In genomic region chr12:7130791-7131501, GRCh38 we compare ENCODE assay signal across 8 cellular contexts. TPM values are rescaled to one million over a fixed set of nuclear protein-coding genes. Genes with fewer than 3 reads are reported as not detected.
DNase-seq lines count a peak whose midpoint lies in the region; ATAC-seq and TF ChIP-seq lines count a peak whose summit lies in the region.

No MANE protein-coding gene starts in this region.

- H3K27ac ChIP-seq in RWPE2 (ENCODE audit: poor library complexity, severe bottlenecking) = no peak overlapping the region
- peak overlapping the region in 3 of 5 donors; percentile 55 to 84 (median 73) for H3K27ac ChIP-seq in adrenal gland

- no peaks in the 10 kb centered on the region for H3K27me3 ChIP-seq in RWPE2 (ENCODE audit: insufficient read depth, poor library complexity, severe bottlenecking)
- H3K27me3 ChIP-seq in adrenal gland = no peaks in the 10 kb centered on the region

- intact Hi-C loops in adrenal gland (cut with DNase I) (no loop called here), left cardiac atrium (cut with DNase I) (no loop called here)

- H3K4me3 ChIP-seq in RWPE2 (ENCODE audit: severe bottlenecking) (peak overlapping the region; percentile 43), adrenal gland (peak overlapping the region in 2 of 4 donors; percentile 45 to 63)

- H3K36me3 ChIP-seq in RWPE2 (ENCODE audit: low read depth) = no peaks in the 10 kb centered on the region
- H3K36me3 ChIP-seq in adrenal gland (replicated peaks in 1 of 2) = peaks cover 0 to 21% of the 10 kb centered on the region in 2 donors

- peak; percentile 70 for DNase-seq in ELR (ENCODE audit: low read depth)
- no peak for DNase-seq in RWPE2 (ENCODE audit: low spot score)
- peak; percentile 55 to 84 (median 62) for DNase-seq in adrenal gland
- DNase-seq in left cardiac atrium = peak; percentile 67
- DNase-seq in pons (ENCODE audit: low spot score) = peak; percentile 18
- DNase-seq in foreskin melanocyte = no peak
- DNase-seq in NCI-H1436 (lab: John Stamatoyannopoulos, UW) = no peak

- H3K9me3 ChIP-seq in RWPE2 (ENCODE audit: severe bottlenecking) = no peaks in the 10 kb centered on the region
- no peaks in the 10 kb centered on the region for H3K9me3 ChIP-seq in adrenal gland (replicated peaks in 1 of 3)

- ATAC-seq in HG03045 (IDR thresholded peaks at IDR 0.05; ENCODE audit: unreplicated experiment) (peak; percentile 36), RWPE2 (ENCODE audit: low read depth) (peak; percentile 58), left cardiac atrium (peak; percentile 44 to 74)

- TF ChIP-seq POLR2A in adrenal gland (IDR thresholded peaks at IDR 0.05) = peak in 1 of 2 donors; percentile 11

- no peaks in the 10 kb centered on the region for H3K4me1 ChIP-seq in RWPE2 (ENCODE audit: insufficient read depth, poor library complexity, severe bottlenecking)
- peaks cover 20 to 32% of the 10 kb centered on the region in 2 donors for H3K4me1 ChIP-seq in adrenal gland (replicated peaks in 1 of 2)

- TF ChIP-seq CTCF in RWPE2 (IDR thresholded peaks at IDR 0.05; ENCODE audit: poor library complexity, severe bottlenecking) = no peak
- TF ChIP-seq CTCF in adrenal gland (IDR thresholded peaks at IDR 0.05) = no peak

- 4 to 5% (median 5%) methylated on average over 23 to 26 of the region's 26 CpGs for WGBS in adrenal gland, 4 donors

RNA-seq across cellular contexts. Expression of gene CLSTN3, which starts 0.8 kb away (rescaled TPM):
- total RNA-seq in adrenal gland (100 to 1,000 TPM in 1 of 8 donors, 10 to 100 TPM in 7; 33.3 to 175 (median 44.9) TPM), left cardiac atrium (10 to 100 TPM; 14.7 to 17.0 TPM)
- polyA plus RNA-seq in adrenal gland = 10 to 100 TPM; 41.5 to 84.8 (median 41.8) TPM

RNA-seq across cellular contexts. Expression of gene RBP5, which starts 2.3 kb away (rescaled TPM):
- total RNA-seq in adrenal gland (10 to 100 TPM in 3 of 8 donors, 1 to 10 TPM in 5; 2.0 to 17.0 (median 9.1) TPM), left cardiac atrium (1 to 10 TPM in 1 of 2 donors, under 1 TPM in 1; 0.97 to 2.1 TPM)
- polyA plus RNA-seq in adrenal gland = 10 to 100 TPM in 2 of 3 donors, 1 to 10 TPM in 1; 8.7 to 17.8 (median 15.0) TPM

RNA-seq across cellular contexts. Expression of gene C1RL, which starts 21.9 kb away (rescaled TPM):
- total RNA-seq in adrenal gland = 100 to 1,000 TPM; 118 to 407 (median 159) TPM
- 100 to 1,000 TPM; 120 to 186 (median 156) TPM for polyA plus RNA-seq in adrenal gland
- total RNA-seq in left cardiac atrium = 10 to 100 TPM; 23.0 to 29.8 TPM

RNA-seq across cellular contexts. Expression of gene C1R, which starts 38.7 kb away (rescaled TPM):
- 1,000 to 10,000 TPM in 1 of 8 donors, 100 to 1,000 TPM in 7; 206 to 1,160 (median 464) TPM for total RNA-seq in adrenal gland
- polyA plus RNA-seq in adrenal gland = 100 to 1,000 TPM; 256 to 425 (median 307) TPM
- 100 to 1,000 TPM; 331 to 488 TPM for total RNA-seq in left cardiac atrium

RNA-seq across cellular contexts. Expression of gene PEX5, which starts 58.5 kb away (rescaled TPM):
- total RNA-seq in adrenal gland (10 to 100 TPM; 29.8 to 65.0 (median 50.6) TPM), left cardiac atrium (10 to 100 TPM; 31.5 to 33.1 TPM)
- polyA plus RNA-seq in adrenal gland = 10 to 100 TPM; 22.4 to 31.5 (median 23.4) TPM

Comparison
In these comparisons a context has a peak if more than half of its experiments do, and no peak if none do; other contexts are left out.
1. DNase-seq: peak in ELR (single experiment), adrenal gland (7 of 7), left cardiac atrium (single experiment) and pons (single experiment); none in RWPE2 (single experiment), foreskin melanocyte (single experiment) and NCI-H1436 (single experiment).
2. Peak in every context shown above with its lines, with median percentiles within 50 percentile points of each other: ATAC-seq.